9 cellular contexts compared by ENCODE assay signal in the genomic region with DNA sequence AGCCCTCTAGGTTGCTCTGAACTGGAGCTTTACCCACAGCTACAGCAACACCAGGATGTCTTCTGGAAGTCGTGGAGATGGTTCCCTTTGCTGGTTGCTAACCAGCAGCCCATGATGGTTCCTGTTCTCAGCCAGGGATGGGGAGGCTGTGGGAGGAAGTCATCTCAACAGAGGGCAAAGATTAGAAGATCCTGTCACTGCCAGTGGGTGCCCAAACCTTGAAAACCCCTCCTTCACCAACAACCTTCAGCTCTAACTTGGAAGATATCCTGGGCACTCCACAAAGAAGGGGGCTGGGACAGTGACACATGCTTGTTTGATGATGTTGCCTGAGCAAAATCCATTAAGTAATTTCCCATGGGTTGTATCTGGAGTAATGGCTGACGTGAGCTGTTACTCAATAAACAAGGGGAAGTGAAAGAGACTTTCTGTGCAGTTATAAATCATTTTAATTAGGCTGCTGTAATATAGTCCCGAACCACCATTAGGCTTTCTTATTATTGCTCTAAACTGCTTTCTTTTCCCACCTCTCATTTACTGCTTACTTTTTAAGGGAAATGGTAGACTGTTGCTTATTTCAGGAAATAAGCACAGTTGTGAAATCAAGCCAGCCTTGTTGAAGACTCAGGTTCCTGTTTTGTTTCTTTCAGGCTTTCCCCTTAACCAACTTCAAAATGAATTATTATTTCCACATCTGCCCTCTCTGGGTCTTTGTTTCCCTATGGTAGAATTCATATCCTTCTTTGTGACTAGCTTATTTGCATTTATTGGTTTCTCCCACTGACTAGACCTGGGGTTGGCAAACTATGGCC.
DNase-seq lines count a peak whose midpoint lies in the region; ATAC-seq, FAIRE-seq and TF ChIP-seq lines count a peak whose summit lies in the region.
"Had no signal": no experiment of that assay in that cellular context is flagged by ENCODE, and none has a peak within 500 bp of the region (broad histone marks: within the 10 kb centered on the region; RNA-seq: fewer than 3 reads in every experiment).

No MANE protein-coding gene starts in this region.

- H3K27me3 Mint-ChIP-seq in astrocyte (ENCODE audit: low read depth, unreplicated experiment) (no peaks in the 10 kb centered on the region), HFFc6 (ENCODE audit: insufficient read depth) (no peaks in the 10 kb centered on the region)
- H3K27me3 Mint-ChIP-seq in activated T-cell treated with anti-CD3 and anti-CD28 coated beads, Interleukin-2, amount 50 U/mL, for 24 hours: no peaks in the 10 kb centered on the region

- H3K27ac ChIP-seq in astrocyte (ENCODE audit: low read depth, low read length) (no peak overlapping the region), osteoblast (ENCODE audit: low read depth, low read length) (peak overlapping the region; percentile 79), OCI-LY7 (ENCODE audit: low read depth, low read length, poor library complexity, severe bottlenecking) (no peak overlapping the region)

- CTCF ChIA-PET in OCI-LY7 (lab: Charles Lee; ENCODE audit: unreplicated experiment): no interaction called here

- H3K4me2 ChIP-seq in astrocyte (ENCODE audit: low read length): no peak overlapping the region
- H3K4me2 ChIP-seq in osteoblast (ENCODE audit: insufficient read depth, low read length): peak overlapping the region; percentile 17
- H3K4me2 ChIP-seq in OCI-LY7 (ENCODE audit: low read length): no peak overlapping the region

- intact Hi-C loops in OCI-LY7 (cut with micrococcal nuclease; ENCODE audit: unreplicated experiment): no loop called here

- H3K9ac ChIP-seq in astrocyte (ENCODE audit: low read length): no peak overlapping the region

- H3K9me3 ChIP-seq in astrocyte (ENCODE audit: insufficient read depth, low read depth, low read length) (no peaks in the 10 kb centered on the region), osteoblast (ENCODE audit: low read depth, low read length) (no peaks in the 10 kb centered on the region), OCI-LY7 (ENCODE audit: low read length) (no peaks in the 10 kb centered on the region)

- ATAC-seq in GM18519 (IDR thresholded peaks at IDR 0.05; ENCODE audit: low FRiP score, unreplicated experiment) (peak; percentile 77), HG03045 (IDR thresholded peaks at IDR 0.05; ENCODE audit: unreplicated experiment) (peak; percentile 63), HG02571 (IDR thresholded peaks at IDR 0.05; ENCODE audit: unreplicated experiment) (no peak)

- H3K4me1 Mint-ChIP-seq in astrocyte (ENCODE audit: low read depth, unreplicated experiment): peaks cover 6% of the 10 kb centered on the region
- H3K4me1 Mint-ChIP-seq in activated T-cell treated with anti-CD3 and anti-CD28 coated beads, Interleukin-2, amount 50 U/mL, for 24 hours (ENCODE audit: low read depth): no peaks in the 10 kb centered on the region
- no peaks in the 10 kb centered on the region; the same call in 1 of the 2 replicates for H3K4me1 Mint-ChIP-seq in HFFc6 (ENCODE audit: low read depth)

- H3K4me3 ChIP-seq in astrocyte (ENCODE audit: insufficient read depth, low read depth, low read length) (no peak overlapping the region), osteoblast (ENCODE audit: insufficient read depth, low read length) (no peak overlapping the region), OCI-LY7 (ENCODE audit: low read depth, low read length, poor library complexity, severe bottlenecking) (no peak overlapping the region)

- H3K36me3 ChIP-seq in astrocyte (ENCODE audit: insufficient read depth, low read length) (peaks cover 3% of the 10 kb centered on the region), osteoblast (ENCODE audit: insufficient read depth, low read length) (peaks cover 21% of the 10 kb centered on the region), OCI-LY7 (ENCODE audit: insufficient read depth, low read length) (no peaks in the 10 kb centered on the region)

- H3K27ac Mint-ChIP-seq in astrocyte (ENCODE audit: unreplicated experiment): no peak overlapping the region
- no peak overlapping the region for H3K27ac Mint-ChIP-seq in activated T-cell treated with anti-CD3 and anti-CD28 coated beads, Interleukin-2, amount 50 U/mL, for 24 hours
- H3K27ac Mint-ChIP-seq in HFFc6: no peak overlapping the region

- no peak overlapping the region for H3K4me3 Mint-ChIP-seq in astrocyte (ENCODE audit: unreplicated experiment)
- H3K4me3 Mint-ChIP-seq in activated T-cell treated with anti-CD3 and anti-CD28 coated beads, Interleukin-2, amount 50 U/mL, for 24 hours: no peak overlapping the region
- H3K4me3 Mint-ChIP-seq in HFFc6: no peak overlapping the region

- H3K36me3 Mint-ChIP-seq in astrocyte (ENCODE audit: low read depth, unreplicated experiment): no peaks in the 10 kb centered on the region
- no peaks in the 10 kb centered on the region for H3K36me3 Mint-ChIP-seq in activated T-cell treated with anti-CD3 and anti-CD28 coated beads, Interleukin-2, amount 50 U/mL, for 24 hours (ENCODE audit: low read depth)
- no peaks in the 10 kb centered on the region for H3K36me3 Mint-ChIP-seq in HFFc6 (ENCODE audit: low read depth)

- no peak overlapping the region for H2AFZ ChIP-seq in astrocyte (ENCODE audit: low read depth, low read length)
- peak overlapping the region; percentile 30 for H2AFZ ChIP-seq in osteoblast (ENCODE audit: low read length)
- no peak overlapping the region for H2AFZ ChIP-seq in OCI-LY7 (ENCODE audit: low read length)

- H4K20me1 ChIP-seq in astrocyte (ENCODE audit: insufficient read depth, low read length) (no peaks in the 10 kb centered on the region), osteoblast (ENCODE audit: insufficient read depth, low read length) (no peaks in the 10 kb centered on the region), OCI-LY7 (ENCODE audit: insufficient read depth, low read length) (no peaks in the 10 kb centered on the region)

- no peak for FAIRE-seq in astrocyte (lab: Jason Lieb, UNC)

- BruUV-seq in OCI-LY7 (replicated peaks; lab: Mats Ljungman, UMichigan): no TSS peak

- POLR2A ChIA-PET in OCI-LY7 (lab: Charles Lee): no interaction called here

- H3K9me3 Mint-ChIP-seq in astrocyte (ENCODE audit: unreplicated experiment) (no peaks in the 10 kb centered on the region), HFFc6 (peaks cover 22% of the 10 kb centered on the region; the same call in 1 of the 2 replicates)
- H3K9me3 Mint-ChIP-seq in activated T-cell treated with anti-CD3 and anti-CD28 coated beads, Interleukin-2, amount 50 U/mL, for 24 hours: peaks cover 2% of the 10 kb centered on the region

- no peaks in the 10 kb centered on the region for H3K9me2 ChIP-seq in OCI-LY7 (ENCODE audit: insufficient read depth, low read length)

- TF ChIP-seq CTCF in astrocyte (IDR thresholded peaks at IDR 0.05; ENCODE audit: insufficient read depth, low read depth, low read length) (no peak), osteoblast (IDR thresholded peaks at IDR 0.05; ENCODE audit: extremely low read depth, low read depth, low read length) (no peak), OCI-LY7 (conservative IDR thresholded peaks at IDR 0.05; ENCODE audit: low read length) (no peak), HFFc6 (IDR thresholded peaks at IDR 0.05) (no peak)

- H3K4me1 ChIP-seq in astrocyte (ENCODE audit: insufficient read depth, low read length): peaks cover 11% of the 10 kb centered on the region
- H3K4me1 ChIP-seq in osteoblast (ENCODE audit: insufficient read depth, low read length): peaks cover 18% of the 10 kb centered on the region
- H3K4me1 ChIP-seq in OCI-LY7 (ENCODE audit: insufficient read depth, low read length, poor library complexity, severe bottlenecking): no peaks in the 10 kb centered on the region

- H3K79me2 ChIP-seq in astrocyte (ENCODE audit: insufficient read depth, low read length) (no peaks in the 10 kb centered on the region), osteoblast (ENCODE audit: insufficient read depth, low read length) (no peaks in the 10 kb centered on the region), OCI-LY7 (ENCODE audit: insufficient read depth, low read depth, low read length) (no peaks in the 10 kb centered on the region)

- H3K27me3 ChIP-seq in astrocyte (ENCODE audit: insufficient read depth, low read length): no peaks in the 10 kb centered on the region
- no peaks in the 10 kb centered on the region for H3K27me3 ChIP-seq in osteoblast (ENCODE audit: insufficient read depth, low read length)

- DNase-seq in astrocyte (ENCODE audit: low read depth): peak; percentile 61
- DNase-seq in osteoblast (ENCODE audit: insufficient read length, low spot score, missing footprints): peak; percentile 59
- no peak for DNase-seq in activated T-cell treated with anti-CD3 and anti-CD28 coated beads, Interleukin-2, amount 50 U/mL, for 24 hours
- DNase-seq in OCI-LY7 (ENCODE audit: low spot score): no peak
- no peak for DNase-seq in HFFc6
- DNase-seq: activated naive CD4-positive, alpha-beta T cell treated with anti-CD3 and anti-CD28 coated beads, Interleukin-2, amount 50 U/mL, for 16 hours had no signal

Comparison
In these comparisons a context has a peak if more than half of its experiments do, and no peak if none do; other contexts are left out.
1. DNase-seq: peak in astrocyte (single experiment) and osteoblast (single experiment); none in activated T-cell treated with anti-CD3 and anti-CD28 coated beads, Interleukin-2, amount 50 U/mL, for 24 hours (single experiment), OCI-LY7 (single experiment) and HFFc6 (single experiment).